17 cellular contexts compared by ENCODE assay signal in genomic region chr22:27329471-27329870, GRCh38.
DNase-seq lines count a peak whose midpoint lies in the region; ATAC-seq and TF ChIP-seq lines count a peak whose summit lies in the region.
"Had no signal": no experiment of that assay in that cellular context is flagged by ENCODE, and none has a peak within 500 bp of the region (broad histone marks: within the 10 kb centered on the region; RNA-seq: fewer than 3 reads in every experiment).

No MANE protein-coding gene starts in this region.

- H3K36me3 Mint-ChIP-seq in activated naive CD4-positive, alpha-beta T cell treated with anti-CD3 and anti-CD28 coated beads for 36 hours (ENCODE audit: low read depth): no peaks in the 10 kb centered on the region
- no peaks in the 10 kb centered on the region for H3K36me3 Mint-ChIP-seq in activated T-helper 17 cell treated with anti-CD3 and anti-CD28 coated beads, Interleukin-2, amount 50 U/mL, for 72 hours (ENCODE audit: low read depth)
- H3K36me3 Mint-ChIP-seq: activated naive CD8-positive, alpha-beta T cell treated with anti-CD3 and anti-CD28 coated beads, Interleukin-2, amount 10 ng/mL, durations not matched to agents 7 days and 5 days; immature natural killer cell had no signal

- ATAC-seq in GM18505 (IDR thresholded peaks at IDR 0.05; ENCODE audit: unreplicated experiment): no peak
- ATAC-seq in activated T-helper 17 cell treated with anti-CD3 and anti-CD28 coated beads, Interleukin-2, amount 50 U/mL, for 72 hours (replicated peaks): no peak
- no peak for ATAC-seq in GM19328 (IDR thresholded peaks at IDR 0.05; ENCODE audit: unreplicated experiment)
- ATAC-seq: activated CD4-positive, CD25-positive, alpha-beta regulatory T cell treated with anti-CD3 and anti-CD28 coated beads, Interleukin-2, amount 50 U/mL, for 24 hours had no signal

- peaks cover 28% of the 10 kb centered on the region for H3K27me3 Mint-ChIP-seq in activated naive CD4-positive, alpha-beta T cell treated with anti-CD3 and anti-CD28 coated beads for 36 hours (ENCODE audit: low read depth)
- peaks cover 30% of the 10 kb centered on the region for H3K27me3 Mint-ChIP-seq in activated T-helper 17 cell treated with anti-CD3 and anti-CD28 coated beads, Interleukin-2, amount 50 U/mL, for 72 hours

- H3K9me3 Mint-ChIP-seq in activated naive CD4-positive, alpha-beta T cell treated with anti-CD3 and anti-CD28 coated beads for 36 hours: no peaks in the 10 kb centered on the region
- H3K9me3 Mint-ChIP-seq in activated T-helper 17 cell treated with anti-CD3 and anti-CD28 coated beads, Interleukin-2, amount 50 U/mL, for 72 hours: no peaks in the 10 kb centered on the region
- H3K9me3 Mint-ChIP-seq: activated T-helper 1 cell treated with anti-CD3 and anti-CD28 coated beads, Interleukin-12 subunit alpha, Interleukin-12 subunit beta, Interleukin-2, Interleukin-4 antibody, amounts not matched to agents 30 ng/mL and 10 ng/mL and 1 ng/mL, durations not matched to agents 14 hours and 24 hours and 36 hours; immature natural killer cell had no signal

- intact Hi-C loops in activated naive CD4-positive, alpha-beta T cell treated with anti-CD3 and anti-CD28 coated beads for 36 hours (cut with micrococcal nuclease): no loop called here

- no peak overlapping the region for H3K4me3 Mint-ChIP-seq in activated naive CD4-positive, alpha-beta T cell treated with anti-CD3 and anti-CD28 coated beads for 36 hours
- H3K4me3 Mint-ChIP-seq in activated T-helper 17 cell treated with anti-CD3 and anti-CD28 coated beads, Interleukin-2, amount 50 U/mL, for 72 hours: no peak overlapping the region
- H3K4me3 Mint-ChIP-seq: activated naive CD8-positive, alpha-beta T cell treated with anti-CD3 and anti-CD28 coated beads, Interleukin-2, amount 10 ng/mL, durations not matched to agents 7 days and 5 days; activated T-helper 1 cell treated with anti-CD3 and anti-CD28 coated beads, Interleukin-12 subunit alpha, Interleukin-12 subunit beta, Interleukin-2, Interleukin-4 antibody, amounts not matched to agents 30 ng/mL and 10 ng/mL and 1 ng/mL, durations not matched to agents 14 hours and 24 hours and 36 hours; immature natural killer cell had no signal

- H3K27ac Mint-ChIP-seq in activated naive CD4-positive, alpha-beta T cell treated with anti-CD3 and anti-CD28 coated beads for 36 hours: no peak overlapping the region
- H3K27ac Mint-ChIP-seq in activated T-helper 17 cell treated with anti-CD3 and anti-CD28 coated beads, Interleukin-2, amount 50 U/mL, for 72 hours: no peak overlapping the region
- H3K27ac Mint-ChIP-seq: activated naive CD8-positive, alpha-beta T cell treated with anti-CD3 and anti-CD28 coated beads, Interleukin-2, amount 10 ng/mL, durations not matched to agents 7 days and 5 days; activated T-helper 1 cell treated with anti-CD3 and anti-CD28 coated beads, Interleukin-12 subunit alpha, Interleukin-12 subunit beta, Interleukin-2, Interleukin-4 antibody, amounts not matched to agents 30 ng/mL and 10 ng/mL and 1 ng/mL, durations not matched to agents 14 hours and 24 hours and 36 hours; immature natural killer cell had no signal

- DNase-seq in activated naive CD4-positive, alpha-beta T cell treated with anti-CD3 and anti-CD28 coated beads for 36 hours: peak; percentile 23
- no peak for DNase-seq in activated naive CD4-positive, alpha-beta T cell treated with Interleukin-2 at 50 U/mL for 16 hours
- DNase-seq in amniotic epithelial cell (ENCODE audit: low read depth): peak; percentile 22
- DNase-seq in left kidney (ENCODE audit: low read depth, low spot score): peak; percentile 59
- DNase-seq in hepatic stellate cell (ENCODE audit: low spot score): no peak
- DNase-seq: activated naive CD8-positive, alpha-beta T cell treated with anti-CD3 and anti-CD28 coated beads, Interleukin-2, amount 10 ng/mL, durations not matched to agents 7 days and 5 days; GF-D8; immature natural killer cell; NCI-H1048; NCI-H2029; NCI-H446; uterus had no signal

- no peaks in the 10 kb centered on the region for H3K4me1 Mint-ChIP-seq in activated naive CD4-positive, alpha-beta T cell treated with anti-CD3 and anti-CD28 coated beads for 36 hours (ENCODE audit: low read depth)
- H3K4me1 Mint-ChIP-seq in activated T-helper 17 cell treated with anti-CD3 and anti-CD28 coated beads, Interleukin-2, amount 50 U/mL, for 72 hours: no peaks in the 10 kb centered on the region
- H3K4me1 Mint-ChIP-seq: immature natural killer cell had no signal

- CTCF ChIA-PET in activated naive CD4-positive, alpha-beta T cell treated with anti-CD3 and anti-CD28 coated beads for 36 hours (lab: Charles Lee): no interaction called here

- no peak for TF ChIP-seq POLR2A in GM18505 (IDR thresholded peaks at IDR 0.05; ENCODE audit: borderline replicate concordance, extremely low read depth, insufficient read depth, insufficient read length)

Comparison
In these comparisons a context has a peak if more than half of its experiments do, and no peak if none do; other contexts are left out.
1. DNase-seq: peak in activated naive CD4-positive, alpha-beta T cell treated with anti-CD3 and anti-CD28 coated beads for 36 hours (single experiment), amniotic epithelial cell (single experiment) and left kidney (single experiment); none in activated naive CD4-positive, alpha-beta T cell treated with Interleukin-2 at 50 U/mL for 16 hours (single experiment) and hepatic stellate cell (single experiment).